8 cellular contexts compared by ENCODE assay signal in the genomic region with DNA sequence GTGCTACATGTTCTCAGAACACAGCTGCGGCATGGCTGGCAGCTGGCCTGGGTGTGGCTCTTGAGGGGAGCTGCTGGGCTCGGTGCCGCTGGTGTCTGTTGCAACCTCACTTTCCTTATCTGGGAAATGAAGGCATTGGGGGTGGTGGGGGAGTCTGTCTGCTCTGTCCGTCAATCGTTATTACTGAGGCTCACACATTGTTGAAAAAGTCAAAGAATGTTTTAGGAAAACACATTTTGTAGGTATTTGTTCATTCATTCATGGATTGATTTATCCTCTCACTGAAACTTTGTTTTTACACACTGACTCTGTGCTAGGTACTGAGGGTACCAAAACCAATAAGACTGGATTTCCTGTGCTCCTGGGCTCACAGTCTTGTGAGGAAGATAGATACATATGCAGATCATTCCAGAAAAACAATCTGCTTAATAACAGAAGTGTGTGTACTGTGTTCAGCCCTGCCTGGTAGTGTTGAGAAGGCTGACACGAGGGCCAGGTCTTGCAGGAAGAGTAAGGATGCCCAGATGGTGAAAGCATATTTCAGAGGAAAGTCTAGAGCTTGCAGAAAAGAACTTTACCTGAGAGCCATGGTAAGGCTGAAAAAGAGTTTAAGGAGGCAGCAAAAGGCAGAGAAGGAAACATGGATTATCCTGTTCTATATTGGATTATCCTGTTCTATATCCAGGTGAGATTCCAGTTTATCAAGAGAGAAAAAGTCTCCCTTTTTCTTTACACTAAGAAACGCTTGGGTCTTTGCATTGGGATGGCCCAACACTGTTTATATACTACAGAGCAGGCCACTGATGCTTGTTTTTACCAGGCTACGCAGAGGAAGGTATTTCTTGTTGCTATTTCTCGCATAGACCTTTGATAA.
DNase-seq lines count a peak whose midpoint lies in the region; ATAC-seq lines count a peak whose summit lies in the region.

No MANE protein-coding gene starts in this region.

- peaks cover 26 to 52% of the 10 kb centered on the region in 2 donors for H3K4me1 Mint-ChIP-seq in immature natural killer cell

- ATAC-seq in GM19397 (IDR thresholded peaks at IDR 0.05; ENCODE audit: unreplicated experiment) (no peak), GM21619 (IDR thresholded peaks at IDR 0.05; ENCODE audit: unreplicated experiment) (no peak)

- DNase-seq in NCI-H1092 (lab: John Stamatoyannopoulos, UW), result peak; percentile 31
- DNase-seq in NCI-H1092 treated with DMSO at 0.1 percent for 48 hours (lab: John Stamatoyannopoulos, UW), result no peak
- DNase-seq in activated T-helper 1 cell treated with Interleukin-2 at 50 U/mL for 16 hours (ENCODE audit: low read depth), result peak; percentile 19
- DNase-seq in immature natural killer cell, result peak; percentile 32 to 40 (median 35)
- DNase-seq in stimulated activated naive CD4-positive, alpha-beta T cell (lab: John Stamatoyannopoulos, UW), result peak in 5 of 6 experiments; percentile 7 to 37 (median 21)
- DNase-seq in retina, result no peak

- no peaks in the 10 kb centered on the region for H3K9me3 Mint-ChIP-seq in immature natural killer cell

- H3K27me3 Mint-ChIP-seq in immature natural killer cell (ENCODE audit: low read depth in 3 of 3), result peaks cover 2 to 9% (median 4%) of the 10 kb centered on the region in 3 donors

- peak overlapping the region; percentile 70 to 88 (median 85) for H3K4me3 Mint-ChIP-seq in immature natural killer cell

- peak overlapping the region; percentile 65 to 91 (median 86) for H3K27ac Mint-ChIP-seq in immature natural killer cell

- no peaks in the 10 kb centered on the region for H3K36me3 Mint-ChIP-seq in immature natural killer cell

Comparison
In these comparisons a context has a peak if more than half of its experiments do, and no peak if none do; other contexts are left out.
1. DNase-seq: peak in NCI-H1092 (single experiment), activated T-helper 1 cell treated with Interleukin-2 at 50 U/mL for 16 hours (single experiment), immature natural killer cell (3 of 3) and stimulated activated naive CD4-positive, alpha-beta T cell (5 of 6); none in NCI-H1092 treated with DMSO at 0.1 percent for 48 hours (single experiment) and retina (single experiment).